ENCODE assay signal across 33 cellular contexts in the genomic region with DNA sequence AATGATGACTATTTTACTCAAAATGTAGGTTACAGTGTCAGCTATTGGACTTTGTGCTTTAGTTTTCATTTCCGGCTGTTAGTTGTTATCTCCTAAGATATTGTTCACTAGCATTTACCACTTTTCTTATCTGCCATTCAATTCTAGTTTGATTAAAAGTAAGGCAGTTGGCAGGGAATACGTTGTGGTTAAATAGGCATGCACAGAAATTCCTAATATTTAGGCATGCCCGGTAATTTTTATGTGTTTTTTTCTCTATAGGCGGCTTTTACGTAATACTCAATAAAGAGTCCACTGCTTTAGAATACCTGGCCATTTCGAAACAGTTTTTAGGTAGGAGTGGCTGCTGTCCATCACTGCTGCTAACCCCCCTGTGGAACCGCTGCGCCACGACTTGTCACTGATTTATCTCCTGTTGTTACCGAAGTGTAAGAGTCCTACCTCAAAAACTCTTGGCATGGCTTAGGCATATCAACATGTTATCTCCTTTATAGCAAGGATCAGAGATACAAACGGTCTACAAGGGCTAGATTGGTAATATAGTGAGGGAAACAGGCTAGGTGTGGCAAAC. TPM values are rescaled to one million over a fixed set of nuclear protein-coding genes. Genes with fewer than 3 reads are reported as not detected.
DNase-seq lines count a peak whose midpoint lies in the region; ATAC-seq, FAIRE-seq and TF ChIP-seq lines count a peak whose summit lies in the region.
"Had no signal": no experiment of that assay in that cellular context is flagged by ENCODE, and none has a peak within 500 bp of the region (broad histone marks: within the 10 kb centered on the region; RNA-seq: fewer than 3 reads in every experiment).

No MANE protein-coding gene starts in this region.

- POLR2A ChIA-PET in K562 (lab: Yijun Ruan, JAX) = interaction anchor here (0.7 kb wide), 1 partner anchor 1806 kb away, joined by 4 read pairs; no protein-coding TSS in a partner anchor

- no peaks in the 10 kb centered on the region for H3K27me3 Mint-ChIP-seq in nephron (ENCODE audit: low read depth)
- H3K27me3 Mint-ChIP-seq: CD4-positive, alpha-beta memory T cell; naive B cell; T-cell had no signal

- H3K4me3 ChIP-seq in AG10803 (ENCODE audit: low read length) (no peak overlapping the region), K562 (no peak overlapping the region), thyroid gland (replicated peaks in 1 of 3) (no peak overlapping the region)
- H3K4me3 ChIP-seq: body of pancreas, psoas muscle had no signal

- no peaks in the 10 kb centered on the region for H3K9me3 Mint-ChIP-seq in nephron
- H3K9me3 Mint-ChIP-seq: CD4-positive, alpha-beta memory T cell; naive B cell; T-cell had no signal

- no peak overlapping the region for H3K27ac ChIP-seq in K562 (ENCODE audit: extremely low read depth, low read depth, low read length)
- H3K27ac ChIP-seq in thyroid gland = no peak overlapping the region
- H3K27ac ChIP-seq: body of pancreas, psoas muscle, RWPE1 had no signal

- TF ChIP-seq POLR2A in K562 (conservative IDR thresholded peaks at IDR 0.05) = no peak
- TF ChIP-seq POLR2A in thyroid gland (IDR thresholded peaks at IDR 0.05) = no peak

- no peaks in the 10 kb centered on the region for H3K9me3 ChIP-seq in K562 (replicated peaks; ENCODE audit: control insufficient read depth, insufficient read depth, low read depth, low read length)
- no peaks in the 10 kb centered on the region for H3K9me3 ChIP-seq in thyroid gland
- H3K9me3 ChIP-seq: body of pancreas, psoas muscle had no signal

- CTCF ChIA-PET in K562 (lab: Yijun Ruan, JAX; ENCODE audit: low intra/inter-chr PET ratio) = no interaction called here

- no peaks in the 10 kb centered on the region for H3K36me3 ChIP-seq in K562 (ENCODE audit: control insufficient read depth, insufficient read depth, low read length)
- H3K36me3 ChIP-seq in thyroid gland = peaks cover 0 to 3% of the 10 kb centered on the region in 2 donors

- H3K9me1 ChIP-seq in K562 (ENCODE audit: control insufficient read depth, insufficient read depth, low read length) = no peaks in the 10 kb centered on the region

- H3K36me3 Mint-ChIP-seq in nephron (ENCODE audit: low read depth) = peaks cover 13% of the 10 kb centered on the region

- no TSS peak for BruUV-seq in K562 (replicated peaks; lab: Mats Ljungman, UMichigan)

- no peak for ATAC-seq in K562
- no peak for ATAC-seq in HG03442 (IDR thresholded peaks at IDR 0.05; ENCODE audit: unreplicated experiment)
- ATAC-seq in HG03108 (IDR thresholded peaks at IDR 0.05; ENCODE audit: unreplicated experiment) = no peak
- ATAC-seq: activated T-cell treated with anti-CD3 and anti-CD28 coated beads, Interleukin-2, amount 50 U/mL, for 72 hours; body of pancreas; esophagus mucosa; left ventricle myocardium superior; psoas muscle; sciatic nerve; T-cell had no signal

- TF ChIP-seq CTCF in AG10803 (conservative IDR thresholded peaks at IDR 0.05; ENCODE audit: low read length) (no peak), K562 (IDR thresholded peaks at IDR 0.05 in 2 of 3, conservative IDR thresholded peaks at IDR 0.05 in 1 of 3; ENCODE audit: insufficient read depth in 2 of 3, low read depth in 1 of 3, low read length in 3 of 3) (no peak), nephron (IDR thresholded peaks at IDR 0.05; ENCODE audit: unreplicated experiment in 3 of 3) (no peak), thyroid gland (IDR thresholded peaks at IDR 0.05) (no peak)

- no peak for FAIRE-seq in K562 (lab: Jason Lieb, UNC)
- FAIRE-seq: GM18507 had no signal

- no peak overlapping the region for H2AFZ ChIP-seq in K562 (ENCODE audit: low read depth, low read length)

- no peak overlapping the region for H3K4me2 ChIP-seq in K562 (ENCODE audit: insufficient read depth, low read length)

- TF ChIP-seq EP300 in K562 (IDR thresholded peaks at IDR 0.05; ENCODE audit: low read length) = no peak

- in situ Hi-C loops in K562 (cut with MboI) = no loop called here

- H3K27ac Mint-ChIP-seq in nephron = peak overlapping the region; percentile 22 to 89 (median 50)
- H3K27ac Mint-ChIP-seq: activated T-cell treated with anti-CD3 and anti-CD28 coated beads, Interleukin-2, amount 50 U/mL, for 72 hours; CD4-positive, alpha-beta memory T cell; T-cell had no signal

- H3K9ac ChIP-seq in K562 (ENCODE audit: insufficient read depth in 1 of 2, low read depth in 2 of 2, low read length in 2 of 2) = no peak overlapping the region

- DNase-seq in AG10803 (ENCODE audit: low read depth) = peak; percentile 4
- peak; percentile 65 for DNase-seq in NCI-H226
- no peak for DNase-seq in K562 (ENCODE audit: extremely low read depth in 1 of 4, low spot score in 3 of 4)
- no peak for DNase-seq in thyroid gland
- no peak for DNase-seq in NCI-H1694 (lab: John Stamatoyannopoulos, UW)
- DNase-seq: activated CD4-positive, alpha-beta T cell treated with anti-CD3 and anti-CD28 coated beads, Interleukin-2, amount 50 U/mL, for 4 hours; activated naive CD4-positive, alpha-beta T cell; activated T-cell treated with anti-CD3 and anti-CD28 coated beads, Interleukin-2, amount 50 U/mL, for 72 hours; body of pancreas; CD4-positive, alpha-beta memory T cell; dermis blood vessel endothelial cell; foreskin fibroblast; GOT3; head of caudate nucleus; islet precursor cell; left ventricle myocardium superior; naive B cell; NCI-H1048; NCI-H1694 treated with DMSO at 0.1 percent for 48 hours; NCI-H82; occipital lobe; psoas muscle; stimulated activated CD4-positive, alpha-beta T cell treated with anti-CD3 and anti-CD28 coated beads, Interleukin-12 subunit alpha, Interleukin-12 subunit beta, amount 100 ng/mL, for 4 hours; stimulated activated CD4-positive, alpha-beta T cell treated with anti-CD3 and anti-CD28 coated beads, Interleukin-2, amount 100 ng/mL, for 48 hours; T-cell; trophoblast cell had no signal

- H4K20me1 ChIP-seq in K562 (replicated peaks; ENCODE audit: control insufficient read depth, insufficient read depth, low read length) = no peaks in the 10 kb centered on the region

- H3K4me1 ChIP-seq in K562 (replicated peaks in 1 of 2; ENCODE audit: control insufficient read depth in 2 of 2, insufficient read depth in 2 of 2, low read length in 2 of 2) (peaks cover 0 to 17% of the 10 kb centered on the region in 2 experiments; a peak in 4 of 5 replicates), thyroid gland (no peaks in the 10 kb centered on the region)

- H3K79me2 ChIP-seq in K562 (ENCODE audit: control insufficient read depth, insufficient read depth, low read length) = no peaks in the 10 kb centered on the region

- intact Hi-C loops in K562 (cut with micrococcal nuclease) = no loop called here
- intact Hi-C loops in thyroid gland (cut with DNase I) = no loop called here

- H3K27me3 ChIP-seq in K562 (ENCODE audit: control insufficient read depth in 2 of 2, insufficient read depth in 2 of 2, low read length in 2 of 2) (no peaks in the 10 kb centered on the region), thyroid gland (no peaks in the 10 kb centered on the region)
- H3K27me3 ChIP-seq: body of pancreas had no signal

- 58% methylated on average over 11 of the region's 11 CpGs for WGBS in K562 (ENCODE audit: insufficient coverage, low coverage, missing lambda C conversion rate)
- 85 to 92% methylated on average over 11 of the region's 11 CpGs for WGBS in thyroid gland, 2 donors

- peak overlapping the region in 1 of 3 experiments; percentile 11 for H3K4me3 Mint-ChIP-seq in nephron
- H3K4me3 Mint-ChIP-seq: activated T-cell treated with anti-CD3 and anti-CD28 coated beads, Interleukin-2, amount 50 U/mL, for 72 hours; CD4-positive, alpha-beta memory T cell; naive B cell; T-cell had no signal

- TF ChIP-seq RAD21 in K562 (CRISPR knock-in tag; conservative IDR thresholded peaks at IDR 0.05 in 1 of 2, IDR thresholded peaks at IDR 0.05 in 1 of 2) = no peak

- H3K4me1 Mint-ChIP-seq in nephron = peaks cover 42% of the 10 kb centered on the region

RNA-seq across cellular contexts. Expression of gene BABAM2, which starts 39.5 kb away (rescaled TPM):
- total RNA-seq in K562 (2011; cell fraction: chromatin; rRNA removed; ENCODE audit: low replicate concordance) = 95.1 and 126 TPM in 2 replicates
- 41.5 and 49.6 TPM in 2 replicates for total RNA-seq in K562 (2011; cell fraction: nucleolus; rRNA removed)
- 76.3 and 103 TPM in 2 replicates for total RNA-seq in K562 (2011; cell fraction: nucleoplasm; rRNA removed)
- total RNA-seq in K562 (2014; rRNA removed) = 10.9 and 15.6 TPM in 2 replicates
- 27.3 and 31.8 TPM in 2 replicates for total RNA-seq in K562 (2014; rRNA removed; fragmentation: Illumina TruSeq; extraction: Trizol)
- total RNA-seq in K562 (2015; rRNA removed; fragmentation: Illumina TruSeq; extraction: Trizol) = 19.9 and 23.5 TPM in 2 replicates
- 23.9 and 24.2 TPM in 2 replicates for total RNA-seq in K562 (2021)
- 22.8 and 25.6 TPM in 2 replicates for polyA plus RNA-seq in K562 (2011; rRNA removed)
- polyA plus RNA-seq in K562 (2011; cell fraction: cytosol; rRNA removed) = 15.8 and 16.3 TPM in 2 replicates
- 21.4 TPM in 2 replicates for polyA plus RNA-seq in K562 (2011; cell fraction: nucleus; rRNA removed)
- polyA plus RNA-seq in K562 (2012) = 24.0 and 34.6 TPM in 2 replicates
- 27.9 and 32.9 TPM in 2 replicates for polyA plus RNA-seq in K562 (2014; fragmentation: Illumina TruSeq; extraction: Trizol)
- 10 to 100 TPM; 35.2 to 37.4 TPM for polyA plus RNA-seq in K562 (2014; fragmentation: Nextera tagmentation; extraction: Ambion mirVana)
- polyA plus RNA-seq in K562 (2014; rRNA removed) = 15.6 and 18.0 TPM in 2 replicates
- 30.3 and 33.4 TPM in 2 replicates for polyA minus RNA-seq in K562 (2011; rRNA and poly(A)+ RNA removed)
- 10.7 and 17.9 TPM in 2 replicates for polyA minus RNA-seq in K562 (2011; cell fraction: cytosol; rRNA and poly(A)+ RNA removed)
- 42.8 and 66.1 TPM in 2 replicates for polyA minus RNA-seq in K562 (2011; cell fraction: nucleus; rRNA and poly(A)+ RNA removed)
- total RNA-seq in thyroid gland = 10 to 100 TPM; 33.2 to 70.3 (median 38.6) TPM

RNA-seq across cellular contexts. Expression of gene RBKS, which starts 39.8 kb away (rescaled TPM):
- 0.79 and 1.00 TPM in 2 replicates for total RNA-seq in K562 (2011; cell fraction: chromatin; rRNA removed; ENCODE audit: low replicate concordance)
- total RNA-seq in K562 (2011; cell fraction: nucleolus; rRNA removed) = 0.50 TPM in 1 of 2 replicates, not detected in the other
- total RNA-seq in K562 (2011; cell fraction: nucleoplasm; rRNA removed) = 1.1 and 1.3 TPM in 2 replicates
- 0.18 and 0.24 TPM in 2 replicates for total RNA-seq in K562 (2014; rRNA removed)
- total RNA-seq in K562 (2014; rRNA removed; fragmentation: Illumina TruSeq; extraction: Trizol) = 0.11 and 0.13 TPM in 2 replicates
- total RNA-seq in K562 (2015; rRNA removed; fragmentation: Illumina TruSeq; extraction: Trizol) = 0.15 and 0.25 TPM in 2 replicates
- total RNA-seq in K562 (2021) = 0.07 and 0.18 TPM in 2 replicates
- 0.34 and 0.39 TPM in 2 replicates for polyA plus RNA-seq in K562 (2011; rRNA removed)
- polyA plus RNA-seq in K562 (2011; cell fraction: cytosol; rRNA removed) = 0.10 and 0.47 TPM in 2 replicates
- 0.31 and 0.67 TPM in 2 replicates for polyA plus RNA-seq in K562 (2011; cell fraction: nucleus; rRNA removed)
- 0.31 and 0.93 TPM in 2 replicates for polyA plus RNA-seq in K562 (2012)
- polyA plus RNA-seq in K562 (2014; fragmentation: Illumina TruSeq; extraction: Trizol) = 0.12 and 0.19 TPM in 2 replicates
- polyA plus RNA-seq in K562 (2014; fragmentation: Nextera tagmentation; extraction: Ambion mirVana) = under 1 TPM; 0.06 to 0.24 TPM
- polyA plus RNA-seq in K562 (2014; rRNA removed) = 0.20 and 1.1 TPM in 2 replicates
- 0.36 and 0.39 TPM in 2 replicates for polyA minus RNA-seq in K562 (2011; rRNA and poly(A)+ RNA removed)
- not detected in 2 replicates for polyA minus RNA-seq in K562 (2011; cell fraction: cytosol; rRNA and poly(A)+ RNA removed)
- polyA minus RNA-seq in K562 (2011; cell fraction: nucleus; rRNA and poly(A)+ RNA removed) = 1.1 and 1.2 TPM in 2 replicates
- total RNA-seq in thyroid gland = 10 to 100 TPM in 1 of 4 donors, 1 to 10 TPM in 3; 6.9 to 10.6 (median 8.1) TPM

Comparison
In these comparisons a context has a peak if more than half of its experiments do, and no peak if none do; other contexts are left out.
1. DNase-seq: peak in AG10803 (single experiment) and NCI-H226 (single experiment); none in K562 (0 of 4), thyroid gland (0 of 2) and NCI-H1694 (single experiment).